In the genomic region with DNA sequence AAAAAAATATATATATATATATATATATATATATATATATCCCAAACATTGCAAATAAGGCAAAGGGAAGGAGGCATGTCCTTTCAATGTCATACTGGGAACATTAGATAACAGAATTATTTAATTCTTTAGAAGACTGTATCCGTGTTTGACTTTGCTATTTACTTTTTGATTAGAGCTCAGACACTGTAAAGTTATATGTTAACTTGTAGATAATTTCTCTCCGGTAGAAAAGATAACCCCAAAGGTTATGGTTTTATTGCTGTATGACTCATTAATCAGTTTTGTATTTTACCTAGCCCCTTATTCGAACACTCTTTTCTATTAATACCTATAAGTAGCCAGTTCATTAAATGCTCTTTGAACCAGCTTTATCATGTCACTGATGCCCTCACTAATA, we compare ENCODE assay signal across 1 cellular context.
TF ChIP-seq lines count a peak whose summit lies in the region.

No MANE protein-coding gene starts in this region.

TF ChIP-seq in GM23338, 12 proteins besides CTCF, POLR2A, EP300 and RAD21 (continued from another document):
- TF ChIP-seq ETS1 (IDR thresholded peaks at IDR 0.05) (no peak), ZNF331 (CRISPR knock-in tag; IDR thresholded peaks at IDR 0.05; ENCODE audit: low read depth) (no peak), CREB1 (CRISPR knock-in tag; IDR thresholded peaks at IDR 0.05; ENCODE audit: low read depth) (no peak), NANOG (IDR thresholded peaks at IDR 0.05; ENCODE audit: borderline replicate concordance) (no peak)
